ENCODE assay signal across 37 cellular contexts in genomic region chr4:21982087-21982486, GRCh38. TPM values are rescaled to one million over a fixed set of nuclear protein-coding genes. Genes with fewer than 3 reads are reported as not detected.
"Had no signal": no experiment of that assay in that cellular context is flagged by ENCODE, and none has a peak within 500 bp of the region (broad histone marks: within the 10 kb centered on the region; RNA-seq: fewer than 3 reads in every experiment).

No MANE protein-coding gene starts in this region.

- H3K27ac ChIP-seq: brain microvascular endothelial cell, coronary artery, epithelial cell of prostate, esophagus squamous epithelium, gastroesophageal sphincter, WERI-Rb-1 had no signal

- H3K4me3 Mint-ChIP-seq: activated B cell treated with CpG ODN at 0.5 μM for 24 hours; activated CD8-positive, alpha-beta T cell treated with anti-CD3 and anti-CD28 coated beads for 36 hours; activated naive CD8-positive, alpha-beta T cell; activated T-cell treated with anti-CD3 and anti-CD28 coated beads, Interleukin-2, amount 50 U/mL, for 4 hours; activated T-helper 17 cell treated with anti-CD3 and anti-CD28 coated beads, Interleukin-2, amount 50 U/mL, for 72 hours; central memory CD8-positive, alpha-beta T cell; T-cell; T-helper 1 cell treated with Interleukin-12 subunit alpha and Interleukin-12 subunit beta and Interleukin-4 antibody, amounts not matched to agents 30 μg/mL and 1 μg/mL, for 36 hours had no signal

- H3K27me3 Mint-ChIP-seq: activated B cell treated with CpG ODN at 0.5 μM for 24 hours; activated CD8-positive, alpha-beta T cell treated with anti-CD3 and anti-CD28 coated beads for 36 hours; activated naive CD8-positive, alpha-beta T cell; activated T-helper 17 cell treated with anti-CD3 and anti-CD28 coated beads, Interleukin-2, amount 50 U/mL, for 72 hours; central memory CD8-positive, alpha-beta T cell; T-cell had no signal

- H3K4me3 ChIP-seq: coronary artery, esophagus squamous epithelium, gastroesophageal sphincter had no signal

- H3K36me3 Mint-ChIP-seq: activated naive CD8-positive, alpha-beta T cell; T-cell had no signal

- H3K4me1 Mint-ChIP-seq: activated B cell treated with CpG ODN at 0.5 μM for 24 hours; activated T-helper 17 cell treated with anti-CD3 and anti-CD28 coated beads, Interleukin-2, amount 50 U/mL, for 72 hours; central memory CD8-positive, alpha-beta T cell; T-cell had no signal

- H3K4me1 ChIP-seq: esophagus squamous epithelium, gastroesophageal sphincter had no signal

- DNase-seq: activated B cell treated with CpG ODN at 0.5 μM for 24 hours; activated CD4-positive, alpha-beta T cell treated with anti-CD3 and anti-CD28 coated beads for 48 hours; activated CD4-positive, alpha-beta T cell treated with anti-CD3 and anti-CD28 coated beads, Interleukin-2, amount 50 U/mL, for 1 hour; activated CD4-positive, alpha-beta T cell treated with anti-CD3 and anti-CD28 coated beads, Interleukin-2, amount 50 U/mL, for 48 hours; activated CD8-positive, alpha-beta memory T cell treated with anti-CD3 and anti-CD28 coated beads for 24 hours; activated CD8-positive, alpha-beta T cell treated with anti-CD3 and anti-CD28 coated beads for 36 hours; activated effector memory CD4-positive, alpha-beta T cell treated with Interleukin-2 at 50 U/mL for 16 hours; activated gamma-delta T cell treated with Interleukin-2 at 50 U/mL for 16 hours; activated naive CD4-positive, alpha-beta T cell treated with anti-CD3 and anti-CD28 coated beads, Interleukin-2, amount 50 U/mL, for 16 hours; activated naive CD4-positive, alpha-beta T cell treated with Interleukin-2 at 50 U/mL for 16 hours; activated T-cell treated with anti-CD3 and anti-CD28 coated beads, Interleukin-2, amount 50 U/mL, for 4 hours; amniotic stem cell; anterior cingulate cortex; brain microvascular endothelial cell; effector CD8-positive, alpha-beta T cell; esophagus squamous epithelium; foreskin melanocyte; T-cell; T-helper 9 cell; WERI-Rb-1 had no signal

- H3K9me3 ChIP-seq: esophagus squamous epithelium, gastroesophageal sphincter had no signal

- ATAC-seq: activated CD4-positive, CD25-positive, alpha-beta regulatory T cell treated with anti-CD3 and anti-CD28 coated beads, Interleukin-2, amount 50 U/mL, for 24 hours; activated CD8-positive, alpha-beta T cell treated with anti-CD3 and anti-CD28 coated beads for 36 hours; activated T-cell treated with anti-CD3 and anti-CD28 coated beads, Interleukin-2, amount 50 U/mL, for 4 hours; activated T-helper 17 cell treated with anti-CD3 and anti-CD28 coated beads, Interleukin-2, amount 50 U/mL, for 72 hours; gastroesophageal sphincter; T-cell had no signal

- H3K27me3 ChIP-seq: brain microvascular endothelial cell, esophagus squamous epithelium, gastroesophageal sphincter had no signal

- H3K9me3 Mint-ChIP-seq: activated CD8-positive, alpha-beta T cell treated with anti-CD3 and anti-CD28 coated beads for 36 hours; central memory CD8-positive, alpha-beta T cell; T-helper 1 cell treated with Interleukin-12 subunit alpha and Interleukin-12 subunit beta and Interleukin-4 antibody, amounts not matched to agents 30 μg/mL and 1 μg/mL, for 36 hours had no signal

- H3K36me3 ChIP-seq: brain microvascular endothelial cell, esophagus squamous epithelium, gastroesophageal sphincter, WERI-Rb-1 had no signal

- H3K27ac Mint-ChIP-seq: activated B cell treated with CpG ODN at 0.5 μM for 24 hours; activated CD8-positive, alpha-beta T cell treated with anti-CD3 and anti-CD28 coated beads for 36 hours; activated naive CD8-positive, alpha-beta T cell; activated T-helper 17 cell treated with anti-CD3 and anti-CD28 coated beads, Interleukin-2, amount 50 U/mL, for 72 hours; T-cell; T-helper 1 cell treated with Interleukin-12 subunit alpha and Interleukin-12 subunit beta and Interleukin-4 antibody, amounts not matched to agents 30 μg/mL and 1 μg/mL, for 36 hours had no signal

- FAIRE-seq: astrocyte, bronchial epithelial cell, endometrium, endothelial cell of umbilical vein had no signal

RNA-seq across cellular contexts. Expression of gene KCNIP4, which starts 33.5 kb away (rescaled TPM):
- total RNA-seq: activated B cell treated with CpG ODN at 0.5 μM for 24 hours; activated CD8-positive, alpha-beta T cell treated with anti-CD3 and anti-CD28 coated beads for 36 hours; activated T-cell treated with anti-CD3 and anti-CD28 coated beads, Interleukin-2, amount 50 U/mL, for 4 hours; activated T-helper 17 cell treated with anti-CD3 and anti-CD28 coated beads, Interleukin-2, amount 50 U/mL, for 72 hours; cardiac septum; dermis microvascular lymphatic vessel endothelial cell; endothelial cell of umbilical vein; fibroblast of lung; glomerular endothelial cell; T-cell; T-helper 2 cell treated with Interferon-gamma antibody and Interleukin-4, amounts not matched to agents 100 ng/mL and 5 ng/mL, for 36 hours had no signal
- polyA plus RNA-seq: endothelial cell of umbilical vein, fibroblast of lung had no signal
